ENCODE assay signal across 8 cellular contexts in the genomic region with DNA sequence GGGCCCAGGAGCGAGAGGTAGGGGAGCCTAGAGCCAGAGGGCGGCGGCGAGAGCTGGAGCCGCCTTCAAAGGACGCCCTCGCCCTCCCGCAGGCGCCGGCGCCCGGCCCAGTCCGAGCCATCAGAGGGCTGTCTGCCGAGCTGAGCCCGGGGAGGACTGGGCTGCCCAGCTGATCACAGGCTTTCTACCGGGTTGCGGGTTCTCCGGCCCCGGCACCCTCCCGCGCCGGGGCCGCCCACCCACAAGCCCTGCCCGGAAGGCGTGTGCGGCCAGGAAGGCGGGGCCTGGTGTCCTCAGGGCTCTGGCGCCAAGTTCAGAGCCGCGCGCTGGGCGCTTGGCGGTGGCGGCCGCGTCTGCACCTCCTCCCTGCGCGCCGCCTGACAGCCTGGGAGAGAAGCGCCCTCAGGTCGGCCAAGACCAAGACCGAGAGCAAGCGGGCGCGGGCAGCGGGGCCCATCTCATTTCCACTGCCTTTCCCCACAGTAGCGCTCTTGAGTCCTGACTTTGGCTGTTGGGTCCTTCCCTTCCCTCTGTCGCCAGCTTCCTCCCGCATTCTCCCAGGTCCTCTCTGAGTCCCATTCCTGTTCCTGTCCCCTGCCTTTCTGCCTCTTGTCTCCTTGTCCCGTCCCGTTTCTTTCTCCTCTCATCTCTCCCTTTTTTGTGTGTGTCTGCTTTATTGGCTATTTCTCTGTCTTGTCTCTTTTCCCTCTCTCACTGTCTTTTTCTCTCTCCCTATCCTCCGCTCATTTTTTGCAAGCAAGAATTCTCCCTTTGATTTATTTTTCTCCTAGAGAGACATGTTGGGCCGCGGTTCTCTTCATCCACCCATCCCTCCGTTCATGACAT.
DNase-seq lines count a peak whose midpoint lies in the region; ATAC-seq and TF ChIP-seq lines count a peak whose summit lies in the region.

No MANE protein-coding gene starts in this region.

- DNase-seq in Ammon's horn (ENCODE audit: low spot score), result peak; percentile 62
- peak; percentile 30 for DNase-seq in NCI-H82 treated with DMSO at 0.1 percent for 48 hours (lab: John Stamatoyannopoulos, UW; ENCODE audit: unreplicated experiment)
- DNase-seq in activated naive CD4-positive, alpha-beta T cell treated with Interleukin-2 at 50 U/mL for 16 hours, result peak; percentile 53
- DNase-seq in foreskin melanocyte, result peak; percentile 26
- peak; percentile 75 for DNase-seq in nephron progenitor cell
- DNase-seq in uterus, result peak in 1 of 2 donors; percentile 55

- peaks cover 52% of the 10 kb centered on the region for H3K27me3 Mint-ChIP-seq in nephron progenitor cell (ENCODE audit: low read depth, poor library complexity)

- intact Hi-C loops in uterus (cut with DNase I; ENCODE audit: low total_unique reads), result no loop called here

- peaks cover 9% of the 10 kb centered on the region for H3K4me1 Mint-ChIP-seq in nephron progenitor cell

- no peaks in the 10 kb centered on the region for H3K36me3 Mint-ChIP-seq in nephron progenitor cell (ENCODE audit: low read depth)

- H3K9me3 ChIP-seq in uterus, result no peaks in the 10 kb centered on the region

- TF ChIP-seq CTCF in nephron progenitor cell (IDR thresholded peaks at IDR 0.05), result no peak
- TF ChIP-seq CTCF in uterus (IDR thresholded peaks at IDR 0.05), result peak in 1 of 4 experiments; percentile 43

- no peaks in the 10 kb centered on the region for H3K4me1 ChIP-seq in uterus

- peak; percentile 69 for ATAC-seq in GM18873 (IDR thresholded peaks at IDR 0.05; ENCODE audit: low FRiP score, unreplicated experiment)
- ATAC-seq in HG03108 (IDR thresholded peaks at IDR 0.05; ENCODE audit: unreplicated experiment), result peak; percentile 88

- no peak for TF ChIP-seq POLR2A in uterus (IDR thresholded peaks at IDR 0.05)

- peak overlapping the region; percentile 87 for H3K4me3 Mint-ChIP-seq in nephron progenitor cell

- peak overlapping the region; percentile 8 to 47 for H3K4me3 ChIP-seq in uterus

- no peak overlapping the region for H3K27ac Mint-ChIP-seq in nephron progenitor cell

- no peaks in the 10 kb centered on the region for H3K36me3 ChIP-seq in uterus

- no peak overlapping the region for H3K27ac ChIP-seq in uterus

- no peaks in the 10 kb centered on the region for H3K27me3 ChIP-seq in uterus

- no peaks in the 10 kb centered on the region for H3K9me3 Mint-ChIP-seq in nephron progenitor cell
